In genomic region chr11:72824811-72825505, GRCh38 we compare ENCODE assay signal across 14 cellular contexts. TPM values are rescaled to one million over a fixed set of nuclear protein-coding genes. Genes with fewer than 3 reads are reported as not detected.
DNase-seq lines count a peak whose midpoint lies in the region; ATAC-seq and TF ChIP-seq lines count a peak whose summit lies in the region.
"Had no signal": no experiment of that assay in that cellular context is flagged by ENCODE, and none has a peak within 500 bp of the region (broad histone marks: within the 10 kb centered on the region; RNA-seq: fewer than 3 reads in every experiment).

No MANE protein-coding gene starts in this region.

- ATAC-seq in stimulated activated naive CD8-positive, alpha-beta T cell treated with anti-CD3 and anti-CD28 coated beads, Interleukin-15, amount 100 ng/mL, for 72 hours = no peak
- ATAC-seq in stimulated activated naive CD8-positive, alpha-beta T cell treated with anti-CD3 and anti-CD28 coated beads, Interleukin-15, Interleukin-2, amounts not matched to agents 100 U/mL and 50 U/mL, for 24 hours = no peak
- no peak for ATAC-seq in T-helper 17 cell
- no peak for ATAC-seq in stimulated activated naive B cell treated with anti-CD40 and anti-IgM and Interleukin-4, amounts not matched to agents 10 μg/mL and 1 μg/mL and 100 μg/mL, for 72 hours (replicated peaks)
- no peak for ATAC-seq in GM21717 (IDR thresholded peaks at IDR 0.05; ENCODE audit: unreplicated experiment)
- ATAC-seq: left cardiac atrium had no signal

- no peak for DNase-seq in stimulated activated naive CD8-positive, alpha-beta T cell treated with anti-CD3 and anti-CD28 coated beads, Interleukin-15, amount 100 ng/mL, for 72 hours
- DNase-seq in stimulated activated naive CD8-positive, alpha-beta T cell treated with anti-CD3 and anti-CD28 coated beads, Interleukin-15, Interleukin-2, amounts not matched to agents 100 U/mL and 50 U/mL, for 24 hours = no peak
- no peak for DNase-seq in T-helper 17 cell
- no peak for DNase-seq in immature natural killer cell
- no peak for DNase-seq in stimulated activated naive B cell treated with anti-CD40 and anti-IgM and Interleukin-4, amounts not matched to agents 10 μg/mL and 1 μg/mL and 100 μg/mL, for 72 hours
- no peak for DNase-seq in osteocyte (ENCODE audit: extremely low spot score, unreplicated experiment)
- DNase-seq in NK-92 treated with Interleukin-12 subunit alpha and Interleukin-12 subunit beta, amount 100 ng/mL, for 24 hours (lab: John Stamatoyannopoulos, UW) = no peak
- DNase-seq: activated naive CD4-positive, alpha-beta T cell treated with anti-CD3 and anti-CD28 coated beads for 36 hours; DMS153; left cardiac atrium; NCI-H1930; NCI-H524; stimulated activated CD4-positive, alpha-beta T cell treated with anti-CD3 and anti-CD28 coated beads, Interleukin-15, amount 100 ng/mL, for 24 hours had no signal

- peaks cover 49% of the 10 kb centered on the region for H3K4me1 Mint-ChIP-seq in stimulated activated naive CD8-positive, alpha-beta T cell treated with anti-CD3 and anti-CD28 coated beads, Interleukin-15, amount 100 ng/mL, for 72 hours
- H3K4me1 Mint-ChIP-seq in T-helper 17 cell = peaks cover 11% of the 10 kb centered on the region
- peaks cover 26 to 27% of the 10 kb centered on the region in 2 donors for H3K4me1 Mint-ChIP-seq in immature natural killer cell
- peaks cover 49 to 76% of the 10 kb centered on the region in 2 donors for H3K4me1 Mint-ChIP-seq in stimulated activated naive B cell treated with anti-CD40 and anti-IgM and Interleukin-4, amounts not matched to agents 10 μg/mL and 1 μg/mL and 100 μg/mL, for 72 hours
- H3K4me1 Mint-ChIP-seq in osteocyte (ENCODE audit: unreplicated experiment) = peaks cover 11% of the 10 kb centered on the region

- H3K36me3 Mint-ChIP-seq in T-helper 17 cell (ENCODE audit: low read depth) (peaks cover 2% of the 10 kb centered on the region), immature natural killer cell (peaks cover 5 to 12% (median 7%) of the 10 kb centered on the region in 3 donors), osteocyte (ENCODE audit: unreplicated experiment) (peaks cover 5% of the 10 kb centered on the region)
- peaks cover 43 to 78% of the 10 kb centered on the region in 2 donors for H3K36me3 Mint-ChIP-seq in stimulated activated naive B cell treated with anti-CD40 and anti-IgM and Interleukin-4, amounts not matched to agents 10 μg/mL and 1 μg/mL and 100 μg/mL, for 72 hours

- no peaks in the 10 kb centered on the region for H3K9me3 Mint-ChIP-seq in stimulated activated naive CD8-positive, alpha-beta T cell treated with anti-CD3 and anti-CD28 coated beads, Interleukin-15, amount 100 ng/mL, for 72 hours
- H3K9me3 Mint-ChIP-seq in immature natural killer cell (no peaks in the 10 kb centered on the region), osteocyte (ENCODE audit: unreplicated experiment) (no peaks in the 10 kb centered on the region)
- H3K9me3 Mint-ChIP-seq in stimulated activated naive B cell treated with anti-CD40 and anti-IgM and Interleukin-4, amounts not matched to agents 10 μg/mL and 1 μg/mL and 100 μg/mL, for 72 hours = no peaks in the 10 kb centered on the region
- H3K9me3 Mint-ChIP-seq: activated naive CD4-positive, alpha-beta T cell treated with anti-CD3 and anti-CD28 coated beads for 36 hours had no signal

- H3K27me3 Mint-ChIP-seq in stimulated activated naive CD8-positive, alpha-beta T cell treated with anti-CD3 and anti-CD28 coated beads, Interleukin-15, amount 100 ng/mL, for 72 hours = no peaks in the 10 kb centered on the region
- H3K27me3 Mint-ChIP-seq in T-helper 17 cell (no peaks in the 10 kb centered on the region), immature natural killer cell (ENCODE audit: low read depth in 3 of 3) (peaks cover 4 to 21% (median 6%) of the 10 kb centered on the region in 3 donors), osteocyte (ENCODE audit: unreplicated experiment) (no peaks in the 10 kb centered on the region)
- no peaks in the 10 kb centered on the region for H3K27me3 Mint-ChIP-seq in stimulated activated naive B cell treated with anti-CD40 and anti-IgM and Interleukin-4, amounts not matched to agents 10 μg/mL and 1 μg/mL and 100 μg/mL, for 72 hours

- peak overlapping the region; percentile 77 to 91 for H3K27ac Mint-ChIP-seq in stimulated activated naive CD8-positive, alpha-beta T cell treated with anti-CD3 and anti-CD28 coated beads, Interleukin-15, amount 100 ng/mL, for 72 hours
- H3K27ac Mint-ChIP-seq in T-helper 17 cell (peak overlapping the region; percentile 75), immature natural killer cell (peak overlapping the region; percentile 61 to 86 (median 78)), osteocyte (ENCODE audit: unreplicated experiment) (no peak overlapping the region)
- H3K27ac Mint-ChIP-seq in stimulated activated naive B cell treated with anti-CD40 and anti-IgM and Interleukin-4, amounts not matched to agents 10 μg/mL and 1 μg/mL and 100 μg/mL, for 72 hours = peak overlapping the region; percentile 93
- H3K27ac Mint-ChIP-seq: activated naive CD4-positive, alpha-beta T cell treated with anti-CD3 and anti-CD28 coated beads for 36 hours had no signal

- H3K9me3 ChIP-seq in T-helper 17 cell (ENCODE audit: control insufficient read depth, low read length, poor library complexity, severe bottlenecking) = no peaks in the 10 kb centered on the region

- H3K4me3 Mint-ChIP-seq in stimulated activated naive CD8-positive, alpha-beta T cell treated with anti-CD3 and anti-CD28 coated beads, Interleukin-15, amount 100 ng/mL, for 72 hours = no peak overlapping the region
- no peak overlapping the region for H3K4me3 Mint-ChIP-seq in T-helper 17 cell
- H3K4me3 Mint-ChIP-seq in immature natural killer cell = no peak overlapping the region
- H3K4me3 Mint-ChIP-seq in stimulated activated naive B cell treated with anti-CD40 and anti-IgM and Interleukin-4, amounts not matched to agents 10 μg/mL and 1 μg/mL and 100 μg/mL, for 72 hours = peak overlapping the region in 1 of 2 donors; percentile 54
- H3K4me3 Mint-ChIP-seq in osteocyte (ENCODE audit: unreplicated experiment) = no peak overlapping the region
- H3K4me3 Mint-ChIP-seq: activated naive CD4-positive, alpha-beta T cell treated with anti-CD3 and anti-CD28 coated beads for 36 hours had no signal

- TF ChIP-seq CTCF in osteocyte (IDR thresholded peaks at IDR 0.05) = no peak

RNA-seq across cellular contexts. Expression of gene ATG16L2, which starts 10.7 kb away (rescaled TPM):
- total RNA-seq in T-helper 17 cell = 100 to 1,000 TPM in 1 of 2 donors, 10 to 100 TPM in 1; 95.4 to 121 TPM
- 10 to 100 TPM; 11.4 to 24.6 (median 18.7) TPM for polyA plus RNA-seq in immature natural killer cell
- 17.1 and 18.2 TPM in 2 replicates for total RNA-seq in osteocyte

RNA-seq across cellular contexts. Expression of gene STARD10, which starts 31.1 kb away (rescaled TPM):
- total RNA-seq in T-helper 17 cell (10 to 100 TPM; 12.9 to 17.7 TPM), osteocyte (27.7 and 35.3 TPM in 2 replicates)
- polyA plus RNA-seq in immature natural killer cell = 10 to 100 TPM; 26.3 to 50.1 (median 35.6) TPM
